Comparison of ENCODE assay signal across 8 cellular contexts in the genomic region with DNA sequence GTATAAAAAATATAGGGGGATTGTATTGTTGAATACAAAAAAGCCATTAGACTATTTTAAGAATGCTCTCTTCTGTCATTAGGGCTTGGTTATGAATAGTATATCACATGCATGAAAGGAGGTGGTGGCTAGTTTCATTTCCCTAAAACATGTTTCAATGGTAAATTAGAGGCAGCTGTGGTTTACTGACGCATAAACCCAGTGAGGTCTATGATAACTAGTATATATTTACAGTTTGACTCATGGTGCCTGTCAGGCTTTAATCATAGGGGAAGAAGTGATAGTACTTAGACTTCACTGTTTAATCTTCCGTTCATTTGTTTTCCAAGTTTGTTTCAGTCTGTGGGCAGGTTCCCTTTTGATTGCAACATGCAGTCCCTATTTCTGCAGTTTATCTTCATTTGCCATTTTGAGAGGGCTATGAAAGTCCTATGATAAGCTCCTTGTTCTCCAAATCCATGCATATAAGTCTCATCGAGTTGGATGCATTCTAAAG. TPM values are rescaled to one million over a fixed set of nuclear protein-coding genes. Genes with fewer than 3 reads are reported as not detected.
A peak's percentile ranks its signal among the peaks of the same experiment; 100 is the strongest.
DNase-seq lines count a peak whose midpoint lies in the region; ATAC-seq and TF ChIP-seq lines count a peak whose summit lies in the region.

No MANE protein-coding gene starts in this region.

- no peaks in the 10 kb centered on the region for H3K9me3 ChIP-seq in smooth muscle cell (replicated peaks; ENCODE audit: low read depth)

- no peaks in the 10 kb centered on the region for H3K36me3 ChIP-seq in smooth muscle cell (ENCODE audit: low read depth)

- peaks cover 24% of the 10 kb centered on the region for H3K4me1 ChIP-seq in smooth muscle cell (ENCODE audit: low read depth)

- in situ Hi-C loops in Caki2 (cut with HindIII; ENCODE audit: low pct_unique_long_range_greater_than_20kb, low sequenced_read_pairs): no loop called here

- DNase-seq in Caki2 (ENCODE audit: low read depth) (peak; percentile 72), GM19240 (ENCODE audit: insufficient read length, low spot score) (peak; percentile 60), SIG-M5 (lab: John Stamatoyannopoulos, UW) (peak; percentile 98), fibroblast of mammary gland (ENCODE audit: low read depth) (peak; percentile 98), smooth muscle cell (lab: John Stamatoyannopoulos, UW; ENCODE audit: unreplicated experiment) (no peak), cerebellar cortex (ENCODE audit: low spot score) (no peak), substantia nigra (lab: John Stamatoyannopoulos, UW) (no peak)

- H4K20me1 ChIP-seq in smooth muscle cell (ENCODE audit: low read depth): no peaks in the 10 kb centered on the region

- peak overlapping the region; percentile 69 for H3K4me2 ChIP-seq in smooth muscle cell

- peak; percentile 94 for ATAC-seq in HG03139 (IDR thresholded peaks at IDR 0.05; ENCODE audit: unreplicated experiment)

- H3K27me3 ChIP-seq in smooth muscle cell (ENCODE audit: low read depth): no peaks in the 10 kb centered on the region

- no peaks in the 10 kb centered on the region for H3K79me2 ChIP-seq in smooth muscle cell (ENCODE audit: low read depth)

- peak overlapping the region; percentile 84 for H3K27ac ChIP-seq in smooth muscle cell (ENCODE audit: low read depth)
- H3K27ac ChIP-seq in substantia nigra (ENCODE audit: low read depth, low read length, poor library complexity, severe bottlenecking): no peak overlapping the region

- peak overlapping the region; percentile 1 for H3K9ac ChIP-seq in smooth muscle cell (ENCODE audit: low read depth)

- TF ChIP-seq CTCF in fibroblast of mammary gland (conservative IDR thresholded peaks at IDR 0.05; ENCODE audit: control insufficient read depth, insufficient read depth, low read depth, low read length): no peak
- no peak for TF ChIP-seq CTCF in smooth muscle cell (IDR thresholded peaks at IDR 0.05; ENCODE audit: borderline replicate concordance, insufficient read depth, poor library complexity, severe bottlenecking)

- no peak overlapping the region for H2AFZ ChIP-seq in smooth muscle cell (ENCODE audit: low read depth)

- H3K4me3 ChIP-seq in fibroblast of mammary gland (ENCODE audit: control insufficient read depth, low read depth, low read length) (no peak overlapping the region), smooth muscle cell (no peak overlapping the region)

- H3F3A ChIP-seq in smooth muscle cell (ENCODE audit: low read depth): peaks cover 11% of the 10 kb centered on the region

- WGBS in smooth muscle cell (ENCODE audit: low lambda C conversion rate): 12% methylated on average over 3 of the region's 3 CpGs

RNA-seq across cellular contexts. Expression of gene MAP4K3, which starts 55.1 kb away (rescaled TPM):
- 16.7 and 54.2 TPM in 2 replicates for total RNA-seq in Caki2 (2014; rRNA removed; shearing (Covaris generic); ENCODE audit: low replicate concordance)
- 70.9 and 91.7 TPM in 2 replicates for total RNA-seq in smooth muscle cell
- 21.3 and 30.8 TPM in 2 replicates for polyA plus RNA-seq in smooth muscle cell

Comparison
In these comparisons a context has a peak if more than half of its experiments do, and no peak if none do; other contexts are left out.
1. DNase-seq: peak in Caki2 (single experiment), GM19240 (single experiment), SIG-M5 (single experiment) and fibroblast of mammary gland (single experiment); none in smooth muscle cell (single experiment), cerebellar cortex (single experiment) and substantia nigra (0 of 49).